1 cellular context compared by ENCODE assay signal in the genomic region with DNA sequence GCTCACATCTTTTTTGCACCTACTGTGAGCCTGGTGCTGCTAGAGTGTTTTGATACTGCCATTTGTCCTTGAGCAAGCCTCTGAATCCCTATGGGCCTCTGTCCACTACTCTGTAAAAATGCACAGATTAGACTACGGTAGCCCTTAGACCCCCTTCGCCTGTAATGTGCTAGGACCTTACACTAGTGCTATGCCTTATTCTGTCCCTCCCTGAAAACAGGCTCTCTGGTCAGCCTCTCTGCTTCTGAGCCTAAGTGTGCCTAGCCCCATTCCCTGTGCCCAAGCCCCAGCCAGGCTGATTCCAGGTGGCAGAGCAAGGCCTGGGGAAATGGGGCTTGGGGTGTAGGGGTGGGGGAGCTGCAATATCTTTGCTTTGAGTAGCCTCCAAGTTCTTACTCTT.
TF ChIP-seq lines count a peak whose summit lies in the region.

No MANE protein-coding gene starts in this region.

TF ChIP-seq in HepG2, 621 proteins besides CTCF, POLR2A, EP300 and RAD21:
- no peak for TF ChIP-seq IKZF1 (IDR thresholded peaks at IDR 0.05)
- TF ChIP-seq ZNF354B (CRISPR knock-in tag; IDR thresholded peaks at IDR 0.05): no peak
- TF ChIP-seq, protein P1, sequence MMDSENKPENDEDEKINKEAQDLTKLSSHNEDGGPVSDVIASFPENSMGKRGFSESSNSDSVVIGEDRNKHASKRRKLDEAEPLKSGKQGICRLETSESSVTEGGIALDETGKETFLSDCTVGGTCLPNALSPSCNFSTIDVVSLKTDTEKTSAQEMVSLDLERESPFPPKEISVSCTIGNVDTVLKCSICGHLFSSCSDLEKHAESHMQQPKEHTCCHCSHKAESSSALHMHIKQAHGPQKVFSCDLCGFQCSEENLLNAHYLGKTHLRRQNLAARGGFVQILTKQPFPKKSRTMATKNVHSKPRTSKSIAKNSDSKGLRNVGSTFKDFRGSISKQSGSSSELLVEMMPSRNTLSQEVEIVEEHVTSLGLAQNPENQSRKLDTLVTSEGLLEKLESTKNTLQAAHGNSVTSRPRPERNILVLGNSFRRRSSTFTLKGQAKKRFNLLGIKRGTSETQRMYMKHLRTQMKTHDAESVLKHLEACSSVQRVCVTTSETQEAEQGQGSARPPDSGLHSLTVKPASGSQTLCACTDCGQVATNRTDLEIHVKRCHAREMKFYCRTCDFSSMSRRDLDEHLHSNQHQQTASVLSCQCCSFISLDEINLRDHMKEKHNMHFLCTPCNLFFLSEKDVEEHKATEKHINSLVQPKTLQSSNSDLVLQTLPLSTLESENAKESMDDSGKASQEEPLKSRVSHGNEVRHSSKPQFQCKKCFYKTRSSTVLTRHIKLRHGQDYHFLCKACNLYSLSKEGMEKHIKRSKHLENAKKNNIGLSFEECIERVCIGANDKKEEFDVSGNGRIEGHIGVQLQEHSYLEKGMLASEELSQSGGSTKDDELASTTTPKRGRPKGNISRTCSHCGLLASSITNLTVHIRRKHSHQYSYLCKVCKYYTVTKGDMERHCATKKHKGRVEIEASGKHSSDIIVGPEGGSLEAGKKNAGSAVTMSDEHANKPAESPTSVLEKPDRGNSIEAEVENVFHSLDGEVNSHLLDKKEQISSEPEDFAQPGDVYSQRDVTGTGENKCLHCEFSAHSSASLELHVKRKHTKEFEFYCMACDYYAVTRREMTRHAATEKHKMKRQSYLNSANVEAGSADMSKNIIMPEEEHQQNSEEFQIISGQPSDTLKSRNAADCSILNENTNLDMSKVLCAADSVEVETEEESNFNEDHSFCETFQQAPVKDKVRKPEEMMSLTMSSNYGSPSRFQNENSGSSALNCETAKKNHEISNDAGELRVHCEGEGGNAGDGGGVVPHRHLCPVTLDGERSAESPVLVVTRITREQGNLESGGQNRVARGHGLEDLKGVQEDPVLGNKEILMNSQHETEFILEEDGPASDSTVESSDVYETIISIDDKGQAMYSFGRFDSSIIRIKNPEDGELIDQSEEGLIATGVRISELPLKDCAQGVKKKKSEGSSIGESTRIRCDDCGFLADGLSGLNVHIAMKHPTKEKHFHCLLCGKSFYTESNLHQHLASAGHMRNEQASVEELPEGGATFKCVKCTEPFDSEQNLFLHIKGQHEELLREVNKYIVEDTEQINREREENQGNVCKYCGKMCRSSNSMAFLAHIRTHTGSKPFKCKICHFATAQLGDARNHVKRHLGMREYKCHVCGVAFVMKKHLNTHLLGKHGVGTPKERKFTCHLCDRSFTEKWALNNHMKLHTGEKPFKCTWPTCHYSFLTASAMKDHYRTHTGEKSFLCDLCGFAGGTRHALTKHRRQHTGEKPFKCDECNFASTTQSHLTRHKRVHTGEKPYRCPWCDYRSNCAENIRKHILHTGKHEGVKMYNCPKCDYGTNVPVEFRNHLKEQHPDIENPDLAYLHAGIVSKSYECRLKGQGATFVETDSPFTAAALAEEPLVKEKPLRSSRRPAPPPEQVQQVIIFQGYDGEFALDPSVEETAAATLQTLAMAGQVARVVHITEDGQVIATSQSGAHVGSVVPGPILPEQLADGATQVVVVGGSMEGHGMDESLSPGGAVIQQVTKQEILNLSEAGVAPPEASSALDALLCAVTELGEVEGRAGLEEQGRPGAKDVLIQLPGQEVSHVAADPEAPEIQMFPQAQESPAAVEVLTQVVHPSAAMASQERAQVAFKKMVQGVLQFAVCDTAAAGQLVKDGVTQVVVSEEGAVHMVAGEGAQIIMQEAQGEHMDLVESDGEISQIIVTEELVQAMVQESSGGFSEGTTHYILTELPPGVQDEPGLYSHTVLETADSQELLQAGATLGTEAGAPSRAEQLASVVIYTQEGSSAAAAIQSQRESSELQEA (CRISPR knock-in tag; IDR thresholded peaks at IDR 0.05; ENCODE audit: not compliant biosample characterization): no peak
- TF ChIP-seq SMAD3 (CRISPR knock-in tag; IDR thresholded peaks at IDR 0.05): no peak
- TF ChIP-seq U2AF1 (optimal IDR thresholded peaks at IDR 0.05; ENCODE audit: low read depth, low read length): no peak
- TF ChIP-seq PAWR (CRISPR knock-in tag; IDR thresholded peaks at IDR 0.05; ENCODE audit: borderline replicate concordance): no peak
- TF ChIP-seq KAT7 (CRISPR knock-in tag; IDR thresholded peaks at IDR 0.05; ENCODE audit: borderline replicate concordance): no peak
- TF ChIP-seq, protein P2, sequence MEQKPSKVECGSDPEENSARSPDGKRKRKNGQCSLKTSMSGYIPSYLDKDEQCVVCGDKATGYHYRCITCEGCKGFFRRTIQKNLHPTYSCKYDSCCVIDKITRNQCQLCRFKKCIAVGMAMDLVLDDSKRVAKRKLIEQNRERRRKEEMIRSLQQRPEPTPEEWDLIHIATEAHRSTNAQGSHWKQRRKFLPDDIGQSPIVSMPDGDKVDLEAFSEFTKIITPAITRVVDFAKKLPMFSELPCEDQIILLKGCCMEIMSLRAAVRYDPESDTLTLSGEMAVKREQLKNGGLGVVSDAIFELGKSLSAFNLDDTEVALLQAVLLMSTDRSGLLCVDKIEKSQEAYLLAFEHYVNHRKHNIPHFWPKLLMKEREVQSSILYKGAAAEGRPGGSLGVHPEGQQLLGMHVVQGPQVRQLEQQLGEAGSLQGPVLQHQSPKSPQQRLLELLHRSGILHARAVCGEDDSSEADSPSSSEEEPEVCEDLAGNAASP (CRISPR knock-in tag; IDR thresholded peaks at IDR 0.05; ENCODE audit: borderline replicate concordance): no peak
